In the genomic region with DNA sequence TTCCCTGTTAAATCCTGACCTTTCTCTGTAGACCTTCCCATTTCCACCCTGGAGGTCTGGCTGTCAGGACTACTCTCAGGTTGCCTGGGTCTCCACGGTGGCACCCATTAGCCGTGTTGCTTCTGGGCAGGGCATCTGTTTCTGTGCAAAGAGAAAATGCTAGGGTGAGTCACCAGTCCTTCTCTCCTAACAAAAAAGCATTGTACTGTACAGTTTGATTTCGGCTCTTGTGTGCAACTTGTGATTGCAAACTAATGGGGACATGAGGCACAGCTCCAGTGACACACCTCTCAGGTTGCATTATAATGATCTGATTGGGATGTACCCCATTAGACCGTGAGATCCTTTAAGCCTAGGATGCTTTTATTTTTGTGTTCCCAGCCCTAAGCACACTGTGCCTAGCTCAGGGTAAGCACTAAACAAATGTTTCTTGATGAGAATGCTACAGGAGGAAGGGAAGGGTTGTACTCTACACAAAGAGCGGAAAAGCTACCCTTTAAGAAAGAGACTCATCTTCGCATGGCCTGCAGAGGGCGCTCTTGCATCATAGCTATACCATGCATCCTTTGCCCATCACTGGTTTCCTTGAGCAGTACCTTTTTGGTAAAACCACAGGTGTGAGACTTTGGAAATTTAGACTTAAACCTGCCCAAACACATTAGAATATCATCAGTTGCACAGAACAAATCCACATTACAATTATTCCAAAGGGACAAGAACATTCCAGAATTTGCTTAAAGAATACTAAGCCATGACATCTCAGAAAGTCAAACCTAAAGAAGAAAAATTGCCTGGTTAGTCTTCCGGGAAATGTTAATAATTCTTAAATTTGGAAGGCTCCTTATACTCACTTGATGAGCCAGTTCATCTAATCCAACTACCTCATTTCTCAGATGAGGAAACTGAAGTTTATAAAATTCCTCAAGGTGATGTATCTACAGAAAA, we compare ENCODE assay signal across 8 cellular contexts. TPM values are rescaled to one million over a fixed set of nuclear protein-coding genes. Genes with fewer than 3 reads are reported as not detected.
DNase-seq lines count a peak whose midpoint lies in the region; ATAC-seq and TF ChIP-seq lines count a peak whose summit lies in the region.

No MANE protein-coding gene starts in this region.

- H3K4me3 ChIP-seq in prostate gland (no peak overlapping the region), vagina (no peak overlapping the region)

- peak; percentile 69 for ATAC-seq in GM18907 (IDR thresholded peaks at IDR 0.05; ENCODE audit: unreplicated experiment)
- peak; percentile 77 to 83 for ATAC-seq in activated naive CD4-positive, alpha-beta T cell treated with anti-CD3 and anti-CD28 coated beads, Interleukin-2, amount 50 U/mL, for 72 hours
- ATAC-seq in Right ventricle myocardium superior (ENCODE audit: poor library complexity) = peak; percentile 85

- H3K9me3 ChIP-seq in prostate gland = no peaks in the 10 kb centered on the region
- H3K9me3 ChIP-seq in vagina = no peaks in the 10 kb centered on the region

- no peaks in the 10 kb centered on the region for H3K36me3 ChIP-seq in prostate gland
- H3K36me3 ChIP-seq in vagina = no peaks in the 10 kb centered on the region

- peaks cover 0 to 2% of the 10 kb centered on the region in 2 donors for H3K9me3 Mint-ChIP-seq in activated naive CD4-positive, alpha-beta T cell treated with anti-CD3 and anti-CD28 coated beads, Interleukin-2, amount 50 U/mL, for 72 hours

- H3K27ac ChIP-seq in prostate gland = peak overlapping the region in 1 of 2 donors; percentile 38
- no peak overlapping the region for H3K27ac ChIP-seq in vagina

- peak; percentile 65 to 91 (median 85) for TF ChIP-seq CTCF in prostate gland (IDR thresholded peaks at IDR 0.05)
- peak; percentile 58 to 77 (median 72) for TF ChIP-seq CTCF in vagina (IDR thresholded peaks at IDR 0.05)

- H3K4me1 ChIP-seq in prostate gland (replicated peaks) (no peaks in the 10 kb centered on the region), vagina (no peaks in the 10 kb centered on the region)

- no peak for TF ChIP-seq POLR2A in prostate gland (IDR thresholded peaks at IDR 0.05)
- TF ChIP-seq POLR2A in vagina (IDR thresholded peaks at IDR 0.05) = no peak

- no peaks in the 10 kb centered on the region for H3K36me3 Mint-ChIP-seq in activated naive CD4-positive, alpha-beta T cell treated with anti-CD3 and anti-CD28 coated beads, Interleukin-2, amount 50 U/mL, for 72 hours

- intact Hi-C loops in Right ventricle myocardium superior (cut with DNase I) (loop anchor here (5.0 kb wide), 3 partner anchors 826 to 1091 kb away; no protein-coding TSS in a partner anchor), prostate gland (cut with DNase I) (loop anchor here (5.0 to 10.0 kb wide), 3 partner anchors 556 to 1088 kb away; no protein-coding TSS in a partner anchor), vagina (cut with DNase I) (loop anchor here (10.0 kb wide), 1 partner anchor 1408 kb away; no protein-coding TSS in a partner anchor)

- H3K27me3 ChIP-seq in prostate gland (replicated peaks; ENCODE audit: insufficient read depth) = no peaks in the 10 kb centered on the region
- no peaks in the 10 kb centered on the region for H3K27me3 ChIP-seq in vagina

- peak overlapping the region in 1 of 2 donors; percentile 37 for H3K27ac Mint-ChIP-seq in activated naive CD4-positive, alpha-beta T cell treated with anti-CD3 and anti-CD28 coated beads, Interleukin-2, amount 50 U/mL, for 72 hours

- DNase-seq in AG20443 (ENCODE audit: low spot score) = peak; percentile 75
- peak; percentile 55 for DNase-seq in M059J (ENCODE audit: low read depth)
- peak; percentile 58 for DNase-seq in SKM-1 (lab: John Stamatoyannopoulos, UW; ENCODE audit: unreplicated experiment)
- DNase-seq in activated naive CD4-positive, alpha-beta T cell treated with anti-CD3 and anti-CD28 coated beads, Interleukin-2, amount 50 U/mL, for 72 hours (ENCODE audit: low spot score in 2 of 2) = peak; percentile 60 to 68
- peak; percentile 83 for DNase-seq in Right ventricle myocardium superior
- peak; percentile 63 for DNase-seq in prostate gland (ENCODE audit: low spot score)
- DNase-seq in vagina (ENCODE audit: extremely low spot score in 2 of 2) = no peak

- 43% methylated on average over 8 of the region's 8 CpGs for WGBS in prostate gland

RNA-seq across cellular contexts. Expression of a gene that starts 20.3 kb away (rescaled TPM):
- total RNA-seq in M059J (2014; rRNA removed; shearing (Covaris generic)) = 13.2 and 14.0 TPM in 2 replicates
- total RNA-seq in activated naive CD4-positive, alpha-beta T cell treated with anti-CD3 and anti-CD28 coated beads, Interleukin-2, amount 50 U/mL, for 72 hours = 10 to 100 TPM; 12.2 to 20.7 TPM
- total RNA-seq in Right ventricle myocardium superior (22.3 TPM), prostate gland (10 to 100 TPM; 24.4 to 52.4 TPM), vagina (12.3 TPM)

RNA-seq across cellular contexts. Expression of a gene that starts 38.7 kb away (rescaled TPM):
- total RNA-seq in M059J (2014; rRNA removed; shearing (Covaris generic)) = 0.17 and 1.4 TPM in 2 replicates
- total RNA-seq in activated naive CD4-positive, alpha-beta T cell treated with anti-CD3 and anti-CD28 coated beads, Interleukin-2, amount 50 U/mL, for 72 hours = under 1 TPM; 0.23 to 0.31 TPM
- 0.32 TPM for total RNA-seq in Right ventricle myocardium superior
- total RNA-seq in prostate gland = 1 to 10 TPM; 1.0 to 3.9 TPM
- not detected for total RNA-seq in vagina

RNA-seq across cellular contexts. Expression of a gene that starts 40.4 kb away (rescaled TPM):
- 9.4 and 11.8 TPM in 2 replicates for total RNA-seq in M059J (2014; rRNA removed; shearing (Covaris generic))
- total RNA-seq in activated naive CD4-positive, alpha-beta T cell treated with anti-CD3 and anti-CD28 coated beads, Interleukin-2, amount 50 U/mL, for 72 hours = 1 to 10 TPM; 4.6 to 5.0 TPM
- total RNA-seq in Right ventricle myocardium superior (10.0 TPM), prostate gland (1 to 10 TPM; 6.9 to 8.4 TPM), vagina (5.4 TPM)

Comparison
In these comparisons a context has a peak if more than half of its experiments do, and no peak if none do; other contexts are left out.
1. DNase-seq: peak in AG20443 (single experiment), M059J (single experiment), SKM-1 (single experiment), activated naive CD4-positive, alpha-beta T cell treated with anti-CD3 and anti-CD28 coated beads, Interleukin-2, amount 50 U/mL, for 72 hours (2 of 2), Right ventricle myocardium superior (single experiment) and prostate gland (single experiment); none in vagina (0 of 2).
2. Peak in every context shown above with its lines, with median percentiles within 50 percentile points of each other: ATAC-seq.